25 cellular contexts compared by ENCODE assay signal in the genomic region with DNA sequence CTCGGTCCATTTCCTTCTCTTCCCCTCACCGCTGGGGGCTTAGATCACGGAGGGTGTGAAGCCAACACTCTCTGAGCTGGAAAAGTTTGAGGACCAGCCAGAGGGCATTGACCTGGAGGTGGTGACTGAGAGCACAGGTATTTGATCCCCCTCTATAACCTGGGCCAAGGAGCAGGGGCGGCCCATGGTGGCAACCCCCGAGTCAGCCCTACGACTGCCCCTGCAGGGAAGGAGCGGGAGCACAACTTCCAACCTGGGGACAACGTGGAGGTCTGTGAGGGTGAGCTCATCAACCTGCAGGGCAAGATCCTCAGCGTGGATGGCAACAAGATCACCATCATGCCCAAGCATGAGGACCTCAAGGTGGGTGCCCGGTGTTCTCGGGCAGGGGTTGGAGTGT. TPM values are rescaled to one million over a fixed set of nuclear protein-coding genes. Genes with fewer than 3 reads are reported as not detected.
"Had no signal": no experiment of that assay in that cellular context is flagged by ENCODE, and none has a peak within 500 bp of the region (broad histone marks: within the 10 kb centered on the region; RNA-seq: fewer than 3 reads in every experiment).

No MANE protein-coding gene starts in this region.

- H3K27me3 ChIP-seq: brain microvascular endothelial cell, colonic mucosa, upper lobe of right lung had no signal

- H3K9me3 Mint-ChIP-seq: activated CD4-positive, alpha-beta T cell treated with anti-CD3 and anti-CD28 coated beads, Interleukin-2, amount 10 ng/mL, durations not matched to agents 7 days and 5 days; mesothelial cell of epicardium; nephron; stimulated activated effector memory CD8-positive, alpha-beta T cell treated with anti-CD3 and anti-CD28 coated beads, Interleukin-12 subunit alpha, Interleukin-12 subunit beta, amount 100 ng/mL, for 72 hours; T-cell had no signal

- H3K4me1 Mint-ChIP-seq: mesothelial cell of epicardium, nephron had no signal

- H3K4me2 ChIP-seq: smooth muscle cell had no signal

- H3K27me3 Mint-ChIP-seq: activated CD4-positive, alpha-beta T cell treated with anti-CD3 and anti-CD28 coated beads, Interleukin-2, amount 10 ng/mL, durations not matched to agents 7 days and 5 days; T-cell had no signal

- H3K4me3 Mint-ChIP-seq: activated CD4-positive, alpha-beta T cell treated with anti-CD3 and anti-CD28 coated beads, Interleukin-2, amount 10 ng/mL, durations not matched to agents 7 days and 5 days; mesothelial cell of epicardium; nephron; stimulated activated effector memory CD8-positive, alpha-beta T cell treated with anti-CD3 and anti-CD28 coated beads, Interleukin-12 subunit alpha, Interleukin-12 subunit beta, amount 100 ng/mL, for 72 hours; T-cell had no signal

- H3K27ac Mint-ChIP-seq: mesothelial cell of epicardium, nephron had no signal

- H3K4me1 ChIP-seq: colonic mucosa, lower lobe of right lung, upper lobe of right lung had no signal

- ATAC-seq: lower lobe of right lung; sciatic nerve; stimulated activated effector memory CD8-positive, alpha-beta T cell treated with anti-CD3 and anti-CD28 coated beads, Interleukin-12 subunit alpha, Interleukin-12 subunit beta, amount 100 ng/mL, for 72 hours; T-cell; upper lobe of right lung had no signal

- H3K4me3 ChIP-seq: colonic mucosa, lower lobe of right lung, smooth muscle cell, upper lobe of right lung had no signal

- DNase-seq: activated CD4-positive, alpha-beta T cell treated with anti-CD3 and anti-CD28 coated beads, Interleukin-2, amount 10 ng/mL, durations not matched to agents 7 days and 5 days; activated CD8-positive, alpha-beta memory T cell treated with anti-CD3 and anti-CD28 coated beads for 24 hours; activated CD8-positive, alpha-beta memory T cell treated with anti-CD3 and anti-CD28 coated beads, Interleukin-2, amount 50 U/mL, for 48 hours; activated naive CD4-positive, alpha-beta T cell; aorta; brain microvascular endothelial cell; central memory CD4-positive, alpha-beta T cell; colonic mucosa; erythroblast; foreskin melanocyte; glutamatergic neuron; hippocampal formation; islet precursor cell; lower lobe of right lung; nucleus accumbens; stimulated activated CD4-positive, alpha-beta T cell treated with anti-CD3 and anti-CD28 coated beads, Interleukin-4, amount 100 ng/mL, for 24 hours; T-cell; T-helper 9 cell; upper lobe of right lung had no signal

- H3K27ac ChIP-seq: brain microvascular endothelial cell, colonic mucosa, lower lobe of right lung, upper lobe of right lung had no signal

RNA-seq across cellular contexts. Expression of gene DLL3, which starts 29.7 kb away (rescaled TPM):
- total RNA-seq: aorta, colonic mucosa, lower lobe of right lung, sciatic nerve, upper lobe of right lung had no signal
- polyA plus RNA-seq: aorta had no signal

RNA-seq across cellular contexts. Expression of gene SELENOV, which starts 45.9 kb away (rescaled TPM):
- total RNA-seq: activated CD4-positive, alpha-beta T cell treated with anti-CD3 and anti-CD28 coated beads, Interleukin-2, amount 10 ng/mL, durations not matched to agents 7 days and 5 days; aorta; colonic mucosa; lower lobe of right lung; sciatic nerve; smooth muscle cell; T-cell; upper lobe of right lung had no signal
- polyA plus RNA-seq: aorta, smooth muscle cell, thymus had no signal
